ENCODE assay signal across 9 cellular contexts in genomic region chr1:15950302-15950701, GRCh38. TPM values are rescaled to one million over a fixed set of nuclear protein-coding genes. Genes with fewer than 3 reads are reported as not detected.
DNase-seq lines count a peak whose midpoint lies in the region; ATAC-seq, FAIRE-seq and TF ChIP-seq lines count a peak whose summit lies in the region.
"Had no signal": no experiment of that assay in that cellular context is flagged by ENCODE, and none has a peak within 500 bp of the region (broad histone marks: within the 10 kb centered on the region; RNA-seq: fewer than 3 reads in every experiment).

No MANE protein-coding gene starts in this region.

- TF ChIP-seq POLR2A in esophagus squamous epithelium (IDR thresholded peaks at IDR 0.05), result no peak

- FAIRE-seq in GM18507 (lab: Jason Lieb, UNC), result peak; percentile 70

- peaks cover 63 to 82% (median 70%) of the 10 kb centered on the region in 3 donors for H3K4me1 ChIP-seq in esophagus squamous epithelium

- H3K9me3 ChIP-seq in esophagus squamous epithelium, result no peaks in the 10 kb centered on the region

- TF ChIP-seq CTCF in esophagus squamous epithelium (IDR thresholded peaks at IDR 0.05) (no peak), progenitor cell of endocrine pancreas (IDR thresholded peaks at IDR 0.05; ENCODE audit: unreplicated experiment) (no peak)

- H3K27ac ChIP-seq in esophagus squamous epithelium, result peak overlapping the region; percentile 89 to 97 (median 96)

- peak overlapping the region in 2 of 4 donors; percentile 31 to 55 for H3K4me3 ChIP-seq in esophagus squamous epithelium

- peaks cover 31% of the 10 kb centered on the region for H3K36me3 Mint-ChIP-seq in activated CD8-positive, alpha-beta T cell treated with anti-CD3 and anti-CD28 coated beads, Interleukin-2, amount 10 ng/mL, durations not matched to agents 7 days and 5 days (ENCODE audit: low read depth)
- H3K36me3 Mint-ChIP-seq in progenitor cell of endocrine pancreas (ENCODE audit: insufficient read depth), result peaks cover 12% of the 10 kb centered on the region

- H3K27me3 ChIP-seq in esophagus squamous epithelium, result no peaks in the 10 kb centered on the region

- peaks cover 69% of the 10 kb centered on the region for H3K4me1 Mint-ChIP-seq in activated CD8-positive, alpha-beta T cell treated with anti-CD3 and anti-CD28 coated beads, Interleukin-2, amount 10 ng/mL, durations not matched to agents 7 days and 5 days (ENCODE audit: low read depth)
- peaks cover 13% of the 10 kb centered on the region for H3K4me1 Mint-ChIP-seq in progenitor cell of endocrine pancreas (ENCODE audit: low read depth)

- intact Hi-C loops in esophagus squamous epithelium (cut with DNase I), result no loop called here

- no peak overlapping the region for H3K4me3 Mint-ChIP-seq in activated CD8-positive, alpha-beta T cell treated with anti-CD3 and anti-CD28 coated beads, Interleukin-2, amount 10 ng/mL, durations not matched to agents 7 days and 5 days
- H3K4me3 Mint-ChIP-seq in progenitor cell of endocrine pancreas (ENCODE audit: low read depth), result no peak overlapping the region

- H3K27me3 Mint-ChIP-seq in activated CD8-positive, alpha-beta T cell treated with anti-CD3 and anti-CD28 coated beads, Interleukin-2, amount 10 ng/mL, durations not matched to agents 7 days and 5 days (ENCODE audit: low read depth), result no peaks in the 10 kb centered on the region
- no peaks in the 10 kb centered on the region for H3K27me3 Mint-ChIP-seq in progenitor cell of endocrine pancreas

- POLR2A ChIA-PET in activated CD8-positive, alpha-beta T cell treated with anti-CD3 and anti-CD28 coated beads, Interleukin-2, amount 10 ng/mL, durations not matched to agents 7 days and 5 days (lab: Charles Lee), result interaction anchor here (0.9 to 2.6 kb wide), 4 partner anchors 9 to 116 kb away, joined by 3 to 12 read pairs (median 6); no protein-coding TSS in a partner anchor

- peak overlapping the region; percentile 68 for H3K27ac Mint-ChIP-seq in activated CD8-positive, alpha-beta T cell treated with anti-CD3 and anti-CD28 coated beads, Interleukin-2, amount 10 ng/mL, durations not matched to agents 7 days and 5 days
- no peak overlapping the region for H3K27ac Mint-ChIP-seq in progenitor cell of endocrine pancreas

- peaks cover 14 to 30% (median 18%) of the 10 kb centered on the region in 3 donors for H3K36me3 ChIP-seq in esophagus squamous epithelium

- ATAC-seq in activated CD8-positive, alpha-beta T cell treated with anti-CD3 and anti-CD28 coated beads, Interleukin-2, amount 10 ng/mL, durations not matched to agents 7 days and 5 days, result no peak
- no peak for ATAC-seq in GM19467 (IDR thresholded peaks at IDR 0.05; ENCODE audit: unreplicated experiment)

- DNase-seq in GM18507 (ENCODE audit: extremely low spot score, insufficient read length, low read depth) (no peak), esophagus squamous epithelium (lab: John Stamatoyannopoulos, UW) (no peak), progenitor cell of endocrine pancreas (ENCODE audit: low spot score, unreplicated experiment) (no peak), HUDEP-2 (lab: John Stamatoyannopoulos, UW; ENCODE audit: unreplicated experiment in 76 of 76) (no peak), NCI-H2107 treated with DMSO at 0.1 percent for 48 hours (lab: John Stamatoyannopoulos, UW; ENCODE audit: unreplicated experiment) (no peak)
- DNase-seq in activated CD8-positive, alpha-beta T cell treated with anti-CD3 and anti-CD28 coated beads, Interleukin-2, amount 10 ng/mL, durations not matched to agents 7 days and 5 days, result no peak
- DNase-seq in stimulated activated CD4-positive, alpha-beta T cell treated with anti-CD3 and anti-CD28 coated beads, Interleukin-2, amount 100 ng/mL, for 24 hours, result peak; percentile 64 to 72

- CTCF ChIA-PET in activated CD8-positive, alpha-beta T cell treated with anti-CD3 and anti-CD28 coated beads, Interleukin-2, amount 10 ng/mL, durations not matched to agents 7 days and 5 days (lab: Charles Lee), result interaction anchor here (1.7 to 1.9 kb wide), 2 partner anchors 9 to 26 kb away, joined by 4 to 7 read pairs; partner anchors contain the start of gene ZBTB17

- 79 to 100% methylated on average over 2 to 3 of the region's 4 CpGs for WGBS in esophagus squamous epithelium, 2 donors

- no peaks in the 10 kb centered on the region for H3K9me3 Mint-ChIP-seq in activated CD8-positive, alpha-beta T cell treated with anti-CD3 and anti-CD28 coated beads, Interleukin-2, amount 10 ng/mL, durations not matched to agents 7 days and 5 days (ENCODE audit: insufficient read depth)
- H3K9me3 Mint-ChIP-seq in progenitor cell of endocrine pancreas (ENCODE audit: low read depth), result no peaks in the 10 kb centered on the region

RNA-seq across cellular contexts. Expression of gene ZBTB17, which starts 25.6 kb away (rescaled TPM):
- 10 to 100 TPM; 32.3 to 33.3 TPM for total RNA-seq in activated CD8-positive, alpha-beta T cell treated with anti-CD3 and anti-CD28 coated beads, Interleukin-2, amount 10 ng/mL, durations not matched to agents 7 days and 5 days
- total RNA-seq in esophagus squamous epithelium (10 to 100 TPM; 19.1 to 33.1 (median 26.8) TPM), progenitor cell of endocrine pancreas (52.6 and 57.7 TPM in 2 replicates)

RNA-seq across cellular contexts. Expression of gene SRARP, which starts 53.7 kb away (rescaled TPM):
- not detected for total RNA-seq in activated CD8-positive, alpha-beta T cell treated with anti-CD3 and anti-CD28 coated beads, Interleukin-2, amount 10 ng/mL, durations not matched to agents 7 days and 5 days
- total RNA-seq in esophagus squamous epithelium, result not detected
- total RNA-seq in progenitor cell of endocrine pancreas, result not detected in 2 replicates
- total RNA-seq: bronchial epithelial cell had no signal

Comparison
In these comparisons a context has a peak if more than half of its experiments do, and no peak if none do; other contexts are left out.
1. DNase-seq: peak in stimulated activated CD4-positive, alpha-beta T cell treated with anti-CD3 and anti-CD28 coated beads, Interleukin-2, amount 100 ng/mL, for 24 hours (2 of 2); none in GM18507 (single experiment), activated CD8-positive, alpha-beta T cell treated with anti-CD3 and anti-CD28 coated beads, Interleukin-2, amount 10 ng/mL, durations not matched to agents 7 days and 5 days (single experiment), esophagus squamous epithelium (single experiment), progenitor cell of endocrine pancreas (single experiment), HUDEP-2 (0 of 76) and NCI-H2107 treated with DMSO at 0.1 percent for 48 hours (single experiment).